10 cellular contexts compared by ENCODE assay signal in genomic region chr5:157543825-157544622, GRCh38. TPM values are rescaled to one million over a fixed set of nuclear protein-coding genes. Genes with fewer than 3 reads are reported as not detected.
DNase-seq lines count a peak whose midpoint lies in the region; ATAC-seq and TF ChIP-seq lines count a peak whose summit lies in the region.
"Had no signal": no experiment of that assay in that cellular context is flagged by ENCODE, and none has a peak within 500 bp of the region (broad histone marks: within the 10 kb centered on the region; RNA-seq: fewer than 3 reads in every experiment).

No MANE protein-coding gene starts in this region.

- intact Hi-C loops in right cardiac atrium (cut with DNase I) (no loop called here), heart right ventricle (cut with DNase I) (no loop called here)

- H3K4me1 Mint-ChIP-seq in activated T-helper 17 cell treated with anti-CD3 and anti-CD28 coated beads, Interleukin-2, amount 50 U/mL, for 72 hours = peaks cover 81% of the 10 kb centered on the region

- H3K4me1 ChIP-seq in right cardiac atrium (ENCODE audit: control insufficient read depth, insufficient read depth, low read length) (peaks cover 42% of the 10 kb centered on the region), heart right ventricle (peaks cover 31 to 100% (median 93%) of the 10 kb centered on the region in 9 donors)

- no peaks in the 10 kb centered on the region for H3K36me3 ChIP-seq in heart right ventricle

- peaks cover 68% of the 10 kb centered on the region for H3K36me3 Mint-ChIP-seq in activated T-helper 17 cell treated with anti-CD3 and anti-CD28 coated beads, Interleukin-2, amount 50 U/mL, for 72 hours (ENCODE audit: low read depth)

- H3K4me3 ChIP-seq in right cardiac atrium (ENCODE audit: low read length) (no peak overlapping the region), heart right ventricle (no peak overlapping the region)

- H3K27ac ChIP-seq in right cardiac atrium (ENCODE audit: low read length) = peak overlapping the region; percentile 61
- H3K27ac ChIP-seq in heart right ventricle = peak overlapping the region in 5 of 10 donors; percentile 7 to 87 (median 41)

- H3K9me3 ChIP-seq in right cardiac atrium (ENCODE audit: control insufficient read depth, low read length) = no peaks in the 10 kb centered on the region
- no peaks in the 10 kb centered on the region for H3K9me3 ChIP-seq in heart right ventricle
- H3K9me3 ChIP-seq: Caco-2 had no signal

- H3K4me3 Mint-ChIP-seq in activated T-helper 17 cell treated with anti-CD3 and anti-CD28 coated beads, Interleukin-2, amount 50 U/mL, for 72 hours = peak overlapping the region; percentile 85

- H3K27ac Mint-ChIP-seq in activated T-helper 17 cell treated with anti-CD3 and anti-CD28 coated beads, Interleukin-2, amount 50 U/mL, for 72 hours = peak overlapping the region; percentile 95

- ATAC-seq in right cardiac atrium (no peak), heart right ventricle (no peak), HG03196 (IDR thresholded peaks at IDR 0.05; ENCODE audit: unreplicated experiment) (no peak)
- ATAC-seq in activated T-helper 17 cell treated with anti-CD3 and anti-CD28 coated beads, Interleukin-2, amount 50 U/mL, for 72 hours (replicated peaks) = no peak

- WGBS in right cardiac atrium = 36% methylated on average over 10 of the region's 10 CpGs
- WGBS in heart right ventricle, 2 donors = 51 to 58% methylated on average over 10 of the region's 10 CpGs

- DNase-seq in right cardiac atrium = peak in 2 of 3 donors; percentile 58
- no peak for DNase-seq in heart right ventricle
- DNase-seq in iris pigment epithelial cell (ENCODE audit: low read depth) = peak; percentile 72
- DNase-seq in ureter (ENCODE audit: low spot score) = peak; percentile 65
- DNase-seq in NCI-H1092 treated with DMSO at 0.1 percent for 48 hours (lab: John Stamatoyannopoulos, UW) = no peak
- DNase-seq in DMS114 treated with DMSO at 0.1 percent for 48 hours (lab: John Stamatoyannopoulos, UW; ENCODE audit: unreplicated experiment) = no peak
- DNase-seq: Caco-2, KG1 had no signal

- H3K27me3 ChIP-seq in right cardiac atrium (ENCODE audit: control insufficient read depth, insufficient read depth) (no peaks in the 10 kb centered on the region), heart right ventricle (no peaks in the 10 kb centered on the region)

- H3K27me3 Mint-ChIP-seq in activated T-helper 17 cell treated with anti-CD3 and anti-CD28 coated beads, Interleukin-2, amount 50 U/mL, for 72 hours = no peaks in the 10 kb centered on the region

- H3K9me3 Mint-ChIP-seq in activated T-helper 17 cell treated with anti-CD3 and anti-CD28 coated beads, Interleukin-2, amount 50 U/mL, for 72 hours = no peaks in the 10 kb centered on the region

- TF ChIP-seq CTCF in heart right ventricle (IDR thresholded peaks at IDR 0.05) = no peak

RNA-seq across cellular contexts. Expression of gene ADAM19, which starts 31.6 kb away (rescaled TPM):
- total RNA-seq in right cardiac atrium (10 to 100 TPM; 21.7 to 60.2 (median 24.5) TPM), heart right ventricle (10 to 100 TPM in 7 of 10 donors, 1 to 10 TPM in 3; 5.5 to 49.6 (median 28.1) TPM), ureter (17.4 TPM)
- polyA plus RNA-seq in right cardiac atrium (10.5 TPM), heart right ventricle (1 to 10 TPM; 6.4 to 8.8 TPM)
- total RNA-seq in activated T-helper 17 cell treated with anti-CD3 and anti-CD28 coated beads, Interleukin-2, amount 50 U/mL, for 72 hours = 100 to 1,000 TPM in 1 of 2 donors, 10 to 100 TPM in 1; 71.2 to 145 TPM

Comparison
In these comparisons a context has a peak if more than half of its experiments do, and no peak if none do; other contexts are left out.
1. DNase-seq: peak in right cardiac atrium (2 of 3), iris pigment epithelial cell (single experiment) and ureter (single experiment); none in heart right ventricle (0 of 2), NCI-H1092 treated with DMSO at 0.1 percent for 48 hours (single experiment) and DMS114 treated with DMSO at 0.1 percent for 48 hours (single experiment).